ENCODE assay signal across 17 cellular contexts in the genomic region with DNA sequence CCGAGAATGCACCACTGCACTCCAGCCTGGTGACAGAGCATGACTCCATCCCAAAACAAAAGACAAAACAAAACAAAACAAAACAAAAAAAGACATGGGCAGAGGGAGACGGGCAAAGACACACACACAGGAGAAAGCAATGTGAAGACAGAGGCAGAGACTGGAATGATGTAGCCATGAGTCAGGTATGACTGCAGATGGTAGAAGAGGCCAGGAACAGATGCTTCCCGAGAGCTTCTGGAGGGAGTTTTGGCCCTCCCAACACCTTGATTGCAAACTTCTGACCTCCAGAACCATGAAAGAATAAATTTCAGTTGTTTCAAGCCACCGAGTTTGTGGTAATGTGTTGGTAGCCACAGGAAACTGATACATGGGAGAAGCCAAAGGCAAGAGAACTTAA. TPM values are rescaled to one million over a fixed set of nuclear protein-coding genes. Genes with fewer than 3 reads are reported as not detected.
A peak's percentile ranks its signal among the peaks of the same experiment; 100 is the strongest.
DNase-seq lines count a peak whose midpoint lies in the region; ATAC-seq and TF ChIP-seq lines count a peak whose summit lies in the region.
"Had no signal": no experiment of that assay in that cellular context is flagged by ENCODE, and none has a peak within 500 bp of the region (broad histone marks: within the 10 kb centered on the region; RNA-seq: fewer than 3 reads in every experiment).

No MANE protein-coding gene starts in this region.

- no peak overlapping the region for H3K4me2 ChIP-seq in IMR-90 (ENCODE audit: low read depth, low read length)
- H3K4me2 ChIP-seq: PC-9 had no signal

- no peak for TF ChIP-seq POLR2A in IMR-90 (IDR thresholded peaks at IDR 0.05; ENCODE audit: low read depth, low read length)

- peak overlapping the region; percentile 60; the same call in 1 of the 2 replicates for H3K14ac ChIP-seq in IMR-90 (replicated peaks; ENCODE audit: low read depth, low read length)

- H3K36me3 ChIP-seq in IMR-90 (ENCODE audit: control insufficient read depth, insufficient read depth, low read length): no peaks in the 10 kb centered on the region

- H2AK9ac ChIP-seq in IMR-90 (replicated peaks; ENCODE audit: low read depth, low read length, poor library complexity): peak overlapping the region; percentile 8

- no peak overlapping the region for H2BK20ac ChIP-seq in IMR-90 (ENCODE audit: low read depth, low read length)

- peak overlapping the region; percentile 46; the same call in 1 of the 2 replicates for H3K4ac ChIP-seq in IMR-90 (ENCODE audit: low read depth, low read length)

- POLR2A ChIA-PET in IMR-90 (lab: Charles Lee; ENCODE audit: unreplicated experiment): no interaction called here
- POLR2A ChIA-PET in activated CD4-positive, alpha-beta T cell treated with anti-CD3 and anti-CD28 coated beads, Interleukin-2, amount 10 ng/mL, durations not matched to agents 7 days and 5 days (lab: Charles Lee): no interaction called here

- dilution Hi-C loops in IMR-90 (cut with HindIII; ENCODE audit: low sequenced_read_pairs, unreplicated experiment): no loop called here

- H3K27ac ChIP-seq in IMR-90 (ENCODE audit: insufficient read depth, low read length): no peak overlapping the region
- H3K27ac ChIP-seq: PC-9 had no signal

- in situ Hi-C loops in IMR-90 (cut with MboI; ENCODE audit: low sequenced_read_pairs) (no loop called here), astrocyte of the spinal cord (cut with HindIII; ENCODE audit: low sequenced_read_pairs) (no loop called here)

- peaks cover 14% of the 10 kb centered on the region for H3K4me1 ChIP-seq in IMR-90 (ENCODE audit: control insufficient read depth, insufficient read depth, low read length)

- H3K4me3 ChIP-seq in AG10803 (ENCODE audit: low read length) (no peak overlapping the region), IMR-90 (ENCODE audit: insufficient read depth, low read depth, low read length) (no peak overlapping the region), astrocyte of the spinal cord (ENCODE audit: low read depth, low read length) (no peak overlapping the region)
- H3K4me3 ChIP-seq: PC-9, upper lobe of left lung had no signal

- CTCF ChIA-PET in IMR-90 (lab: Yijun Ruan, JAX): no interaction called here
- CTCF ChIA-PET in activated CD4-positive, alpha-beta T cell treated with anti-CD3 and anti-CD28 coated beads, Interleukin-2, amount 10 ng/mL, durations not matched to agents 7 days and 5 days (lab: Charles Lee): no interaction called here

- H2AK5ac ChIP-seq in IMR-90 (ENCODE audit: low read depth, low read length): peak overlapping the region; percentile 9; the same call in 1 of the 2 replicates

- H3K9ac ChIP-seq in IMR-90 (ENCODE audit: low read depth, low read length): no peak overlapping the region

- no peaks in the 10 kb centered on the region for H3K9me3 ChIP-seq in IMR-90 (ENCODE audit: control insufficient read depth, insufficient read depth, low read length)
- H3K9me3 ChIP-seq: upper lobe of left lung had no signal

- H3K36me3 Mint-ChIP-seq in activated CD4-positive, alpha-beta T cell treated with anti-CD3 and anti-CD28 coated beads, Interleukin-2, amount 10 ng/mL, durations not matched to agents 7 days and 5 days (ENCODE audit: low read depth): no peaks in the 10 kb centered on the region

- ATAC-seq in IMR-90 (ENCODE audit: low read depth): peak; percentile 31

- H4K8ac ChIP-seq in IMR-90 (ENCODE audit: low read depth in 2 of 2, low read length in 2 of 2): peak overlapping the region in 1 of 2 experiments; percentile 34; a peak in 1 of 4 replicates

- H3K23ac ChIP-seq in IMR-90 (ENCODE audit: low read depth, low read length): no peak overlapping the region

- no peak overlapping the region for H3K27ac Mint-ChIP-seq in activated CD4-positive, alpha-beta T cell treated with anti-CD3 and anti-CD28 coated beads, Interleukin-2, amount 10 ng/mL, durations not matched to agents 7 days and 5 days
- H3K27ac Mint-ChIP-seq: activated T-helper 2 cell treated with anti-CD3 and anti-CD28 coated beads, Interferon-gamma antibody, Interleukin-2, Interleukin-4, amounts not matched to agents 10 μg/mL and 5 μg/mL and 100 μg/mL, durations not matched to agents 14 hours and 24 hours and 36 hours had no signal

- peak overlapping the region; percentile 17; the same call in 1 of the 2 replicates for H4K5ac ChIP-seq in IMR-90 (ENCODE audit: low read depth, low read length)

- peaks cover 3% of the 10 kb centered on the region for H3K27me3 Mint-ChIP-seq in activated CD4-positive, alpha-beta T cell treated with anti-CD3 and anti-CD28 coated beads, Interleukin-2, amount 10 ng/mL, durations not matched to agents 7 days and 5 days

- no peaks in the 10 kb centered on the region for H3K79me1 ChIP-seq in IMR-90 (ENCODE audit: low read depth in 1 of 2, low read length in 2 of 2)

- peaks cover 22% of the 10 kb centered on the region for H3K9me1 ChIP-seq in IMR-90 (ENCODE audit: insufficient read depth, low read length)

- no CpG with 5 or more reads among the region's 4 CpGs for WGBS in IMR-90 (ENCODE audit: extremely low coverage in 2 of 2, insufficient read length in 1 of 2), 2 experiments

- DNase-seq in AG10803 (ENCODE audit: low read depth): peak; percentile 54
- DNase-seq in IMR-90: peak; percentile 87
- DNase-seq in astrocyte of the spinal cord (ENCODE audit: low read depth, low spot score): peak; percentile 44
- DNase-seq in islet precursor cell: peak; percentile 61
- DNase-seq in activated CD4-positive, alpha-beta T cell treated with anti-CD3 and anti-CD28 coated beads, Interleukin-2, amount 10 ng/mL, durations not matched to agents 7 days and 5 days: no peak
- no peak for DNase-seq in activated CD8-positive, alpha-beta memory T cell treated with anti-CD3 and anti-CD28 coated beads, Interleukin-2, amount 50 U/mL, for 48 hours
- no peak for DNase-seq in midbrain (lab: John Stamatoyannopoulos, UW)
- no peak for DNase-seq in anterior cingulate cortex (lab: John Stamatoyannopoulos, UW)
- DNase-seq: aorta; Calu3; NCI-H187 treated with DMSO at 0.1 percent for 48 hours; NCI-H524 treated with DMSO at 0.1 percent for 48 hours; PC-9; stimulated activated CD4-positive, alpha-beta T cell treated with anti-CD3 and anti-CD28 coated beads, Interleukin-12 subunit alpha, Interleukin-12 subunit beta, amount 100 ng/mL, for 4 hours; stimulated activated naive CD4-positive, alpha-beta T cell had no signal

- TF ChIP-seq CTCF in AG10803 (conservative IDR thresholded peaks at IDR 0.05; ENCODE audit: low read length) (no peak), IMR-90 (conservative IDR thresholded peaks at IDR 0.05; ENCODE audit: low read depth, low read length) (no peak), astrocyte of the spinal cord (IDR thresholded peaks at IDR 0.05; ENCODE audit: low read depth, low read length) (no peak)

- no peaks in the 10 kb centered on the region for H3K27me3 ChIP-seq in IMR-90 (ENCODE audit: control insufficient read depth, insufficient read depth, low read length)
- H3K27me3 ChIP-seq: upper lobe of left lung had no signal

- no peak for TF ChIP-seq RAD21 in IMR-90 (IDR thresholded peaks at IDR 0.05; ENCODE audit: low read length)

- no peak overlapping the region for H3K18ac ChIP-seq in IMR-90 (ENCODE audit: low read depth, low read length)

- H2BK15ac ChIP-seq in IMR-90 (ENCODE audit: low read depth, low read length): no peak overlapping the region

- intact Hi-C loops in IMR-90 (cut with micrococcal nuclease): no loop called here

- H3K4me1 Mint-ChIP-seq in activated CD4-positive, alpha-beta T cell treated with anti-CD3 and anti-CD28 coated beads, Interleukin-2, amount 10 ng/mL, durations not matched to agents 7 days and 5 days: no peaks in the 10 kb centered on the region

- BruUV-seq in IMR-90 (replicated peaks; lab: Mats Ljungman, UMichigan): no TSS peak

- no peak overlapping the region for H4K91ac ChIP-seq in IMR-90 (ENCODE audit: insufficient read depth, low read depth, low read length)

- H2AFZ ChIP-seq in IMR-90 (replicated peaks; ENCODE audit: low read length, poor library complexity): peak overlapping the region; percentile 61
- H2AFZ ChIP-seq: PC-9 had no signal

- H2BK120ac ChIP-seq in IMR-90 (ENCODE audit: low read depth, low read length): peak overlapping the region; percentile 38; the same call in 1 of the 2 replicates

- H3K9me3 Mint-ChIP-seq in activated CD4-positive, alpha-beta T cell treated with anti-CD3 and anti-CD28 coated beads, Interleukin-2, amount 10 ng/mL, durations not matched to agents 7 days and 5 days: no peaks in the 10 kb centered on the region
- H3K9me3 Mint-ChIP-seq: activated T-helper 2 cell treated with anti-CD3 and anti-CD28 coated beads, Interferon-gamma antibody, Interleukin-2, Interleukin-4, amounts not matched to agents 10 μg/mL and 5 μg/mL and 100 μg/mL, durations not matched to agents 14 hours and 24 hours and 36 hours had no signal

- H4K20me1 ChIP-seq in IMR-90 (ENCODE audit: insufficient read depth, low read length): no peaks in the 10 kb centered on the region

- H2BK5ac ChIP-seq in IMR-90 (ENCODE audit: low read depth, low read length, poor library complexity, severe bottlenecking): no peak overlapping the region

- no peak overlapping the region for H3K56ac ChIP-seq in IMR-90 (ENCODE audit: extremely low read depth, insufficient read depth, low read length)

- H3K4me3 Mint-ChIP-seq in activated CD4-positive, alpha-beta T cell treated with anti-CD3 and anti-CD28 coated beads, Interleukin-2, amount 10 ng/mL, durations not matched to agents 7 days and 5 days: no peak overlapping the region

TF ChIP-seq in IMR-90, 13 proteins besides CTCF, POLR2A, EP300 and RAD21:
- TF ChIP-seq FOS (IDR thresholded peaks at IDR 0.05; ENCODE audit: low read depth, low read length): peak; percentile 43; the same call in 1 of the 2 replicates
- TF ChIP-seq RCOR1 (IDR thresholded peaks at IDR 0.05; ENCODE audit: insufficient replicate concordance, low read length): peak; percentile 72
- TF ChIP-seq MXI1 (IDR thresholded peaks at IDR 0.05; ENCODE audit: borderline replicate concordance, low read depth, low read length): no peak
- TF ChIP-seq BHLHE40 (IDR thresholded peaks at IDR 0.05; ENCODE audit: low read depth, low read length): no peak
- TF ChIP-seq, protein P1, sequence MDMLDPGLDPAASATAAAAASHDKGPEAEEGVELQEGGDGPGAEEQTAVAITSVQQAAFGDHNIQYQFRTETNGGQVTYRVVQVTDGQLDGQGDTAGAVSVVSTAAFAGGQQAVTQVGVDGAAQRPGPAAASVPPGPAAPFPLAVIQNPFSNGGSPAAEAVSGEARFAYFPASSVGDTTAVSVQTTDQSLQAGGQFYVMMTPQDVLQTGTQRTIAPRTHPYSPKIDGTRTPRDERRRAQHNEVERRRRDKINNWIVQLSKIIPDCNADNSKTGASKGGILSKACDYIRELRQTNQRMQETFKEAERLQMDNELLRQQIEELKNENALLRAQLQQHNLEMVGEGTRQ (IDR thresholded peaks at IDR 0.05; ENCODE audit: low read depth, low read length): no peak
- 0 out of 2 replicates have a peak, but pooled peaks have one; percentile 20 for TF ChIP-seq CEBPB (IDR thresholded peaks at IDR 0.05; ENCODE audit: low read depth, low read length)
TF ChIP-seq in IMR-90: peak in this region for 3.

RNA-seq across cellular contexts. Expression of a gene that starts 27.1 kb away (rescaled TPM):
- total RNA-seq in IMR-90 (2012; rRNA removed): under 0.01 TPM in 2 replicates
- 0.09 and 0.10 TPM in 2 replicates for polyA plus RNA-seq in IMR-90 (2012; rRNA removed)
- polyA plus RNA-seq in IMR-90 (2012; cell fraction: cytosol; rRNA removed): 0.04 and 0.11 TPM in 2 replicates
- polyA plus RNA-seq in IMR-90 (2012; cell fraction: nucleus; rRNA removed; ENCODE audit: low replicate concordance): 0.14 and 0.34 TPM in 2 replicates
- total RNA-seq in activated CD4-positive, alpha-beta T cell treated with anti-CD3 and anti-CD28 coated beads, Interleukin-2, amount 10 ng/mL, durations not matched to agents 7 days and 5 days: not detected
- total RNA-seq: activated T-helper 2 cell treated with anti-CD3 and anti-CD28 coated beads, Interferon-gamma antibody, Interleukin-2, Interleukin-4, amounts not matched to agents 10 μg/mL and 5 μg/mL and 100 μg/mL, durations not matched to agents 14 hours and 24 hours and 36 hours; Calu3 had no signal

Comparison
In these comparisons a context has a peak if more than half of its experiments do, and no peak if none do; other contexts are left out.
1. DNase-seq: peak in AG10803 (single experiment), IMR-90 (single experiment), astrocyte of the spinal cord (single experiment) and islet precursor cell (single experiment); none in activated CD4-positive, alpha-beta T cell treated with anti-CD3 and anti-CD28 coated beads, Interleukin-2, amount 10 ng/mL, durations not matched to agents 7 days and 5 days (single experiment), activated CD8-positive, alpha-beta memory T cell treated with anti-CD3 and anti-CD28 coated beads, Interleukin-2, amount 50 U/mL, for 48 hours (single experiment), midbrain (single experiment) and anterior cingulate cortex (0 of 58).